In the genomic region with DNA sequence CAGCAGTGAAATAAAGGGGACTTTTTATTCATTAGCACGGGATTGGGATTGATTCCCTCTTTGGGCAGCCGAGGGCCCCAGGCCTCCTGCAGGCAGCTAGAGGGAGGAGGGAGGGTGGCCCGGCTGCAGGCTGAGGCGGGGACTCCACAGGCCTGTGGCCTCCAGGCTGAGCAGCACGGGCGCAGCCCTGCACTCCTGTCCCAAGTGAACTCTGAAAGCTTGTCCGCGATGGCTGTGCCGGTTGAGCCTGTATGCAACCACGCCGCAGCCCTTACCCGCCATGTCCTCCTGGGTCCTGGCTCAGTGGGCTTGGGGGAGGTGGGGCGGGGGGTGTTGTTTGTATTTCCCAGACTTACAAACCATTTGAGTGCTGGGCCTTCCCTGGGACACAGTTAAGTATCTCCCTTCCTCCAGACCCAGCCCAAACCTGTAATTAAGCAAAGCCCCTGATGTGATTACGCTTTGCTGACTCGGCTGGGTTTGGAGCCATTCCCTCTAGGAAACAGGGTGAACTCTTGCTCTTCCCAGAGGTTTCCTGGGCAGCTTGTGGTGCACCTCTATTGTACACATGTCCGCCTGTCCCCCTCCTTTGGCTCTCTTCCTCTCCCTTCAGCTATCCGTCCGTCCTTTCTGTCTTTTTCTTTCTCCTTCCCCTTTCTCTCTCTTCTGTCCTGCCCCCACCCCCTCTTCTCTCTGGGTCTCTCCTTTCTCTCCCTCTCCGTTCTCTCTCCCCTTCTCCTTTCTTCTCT, we compare ENCODE assay signal across 12 cellular contexts. TPM values are rescaled to one million over a fixed set of nuclear protein-coding genes. Genes with fewer than 3 reads are reported as not detected.
DNase-seq lines count a peak whose midpoint lies in the region; ATAC-seq and TF ChIP-seq lines count a peak whose summit lies in the region.
"Had no signal": no experiment of that assay in that cellular context is flagged by ENCODE, and none has a peak within 500 bp of the region (broad histone marks: within the 10 kb centered on the region; RNA-seq: fewer than 3 reads in every experiment).

No MANE protein-coding gene starts in this region.

- peak overlapping the region; percentile 50 for H3K4me3 Mint-ChIP-seq in Calu3 (ENCODE audit: low read depth, unreplicated experiment)
- H3K4me3 Mint-ChIP-seq in progenitor cell of endocrine pancreas (ENCODE audit: low read depth), result peak overlapping the region; percentile 61
- H3K4me3 Mint-ChIP-seq: stimulated activated memory B cell treated with anti-CD40 and anti-IgM and Interleukin-4, amounts not matched to agents 10 μg/mL and 1 μg/mL and 100 μg/mL, for 72 hours; T-helper 2 cell treated with Interferon-gamma antibody and Interleukin-4, amounts not matched to agents 5 μg/mL and 100 μg/mL, for 36 hours had no signal

- peaks cover 19% of the 10 kb centered on the region for H3K4me1 Mint-ChIP-seq in Calu3 (ENCODE audit: low read depth, unreplicated experiment)
- H3K4me1 Mint-ChIP-seq in progenitor cell of endocrine pancreas (ENCODE audit: low read depth), result peaks cover 35% of the 10 kb centered on the region

- H2AFZ ChIP-seq in PC-3 (ENCODE audit: low read length), result peak overlapping the region; percentile 80
- H2AFZ ChIP-seq: parathyroid adenoma had no signal

- H3F3A ChIP-seq in PC-3 (ENCODE audit: low read length, unreplicated experiment), result no peaks in the 10 kb centered on the region

- peak overlapping the region; percentile 62 for H3K4me3 ChIP-seq in PC-3 (ENCODE audit: low read length)

- H3K4me1 ChIP-seq in PC-3 (ENCODE audit: insufficient read depth, low read length), result peaks cover 27% of the 10 kb centered on the region
- H3K4me1 ChIP-seq: parathyroid adenoma had no signal

- H3K4me2 ChIP-seq in PC-3 (ENCODE audit: low read length), result peak overlapping the region; percentile 84

- H3K79me2 ChIP-seq in PC-3 (ENCODE audit: low read length), result peaks cover 32% of the 10 kb centered on the region
- H3K79me2 ChIP-seq: parathyroid adenoma had no signal

- ATAC-seq in PC-3, result no peak
- ATAC-seq: stimulated activated memory B cell treated with anti-CD40 and anti-IgM and Interleukin-4, amounts not matched to agents 10 μg/mL and 1 μg/mL and 100 μg/mL, for 72 hours had no signal

- POLR2A ChIA-PET in PC-3 (lab: Charles Lee; ENCODE audit: unreplicated experiment), result no interaction called here

- H3K9me3 Mint-ChIP-seq in Calu3 (ENCODE audit: low read depth, unreplicated experiment) (no peaks in the 10 kb centered on the region), progenitor cell of endocrine pancreas (ENCODE audit: low read depth) (no peaks in the 10 kb centered on the region)
- H3K9me3 Mint-ChIP-seq: stimulated activated memory B cell treated with anti-CD40 and anti-IgM and Interleukin-4, amounts not matched to agents 10 μg/mL and 1 μg/mL and 100 μg/mL, for 72 hours; T-helper 2 cell treated with Interferon-gamma antibody and Interleukin-4, amounts not matched to agents 5 μg/mL and 100 μg/mL, for 36 hours had no signal

- H3K36me3 Mint-ChIP-seq in Calu3 (ENCODE audit: insufficient read depth, unreplicated experiment) (peaks cover 19% of the 10 kb centered on the region), progenitor cell of endocrine pancreas (ENCODE audit: insufficient read depth) (no peaks in the 10 kb centered on the region)
- H3K36me3 Mint-ChIP-seq: stimulated activated memory B cell treated with anti-CD40 and anti-IgM and Interleukin-4, amounts not matched to agents 10 μg/mL and 1 μg/mL and 100 μg/mL, for 72 hours had no signal

- H3K27me3 Mint-ChIP-seq in Calu3 (ENCODE audit: unreplicated experiment), result peaks cover 77% of the 10 kb centered on the region
- H3K27me3 Mint-ChIP-seq in progenitor cell of endocrine pancreas, result peaks cover 83% of the 10 kb centered on the region

- intact Hi-C loops in Calu3 (cut with micrococcal nuclease; ENCODE audit: unreplicated experiment), result no loop called here
- intact Hi-C loops in PC-3 (cut with micrococcal nuclease), result no loop called here

- DNase-seq in Calu3, result no peak
- DNase-seq in PC-3, result no peak
- peak; percentile 38 for DNase-seq in glomerular visceral epithelial cell (ENCODE audit: extremely low spot score)
- peak; percentile 47 for DNase-seq in progenitor cell of endocrine pancreas (ENCODE audit: low spot score, unreplicated experiment)
- no peak for DNase-seq in middle frontal gyrus (ENCODE audit: extremely low spot score, low spot score)
- no peak for DNase-seq in stimulated activated naive CD4-positive, alpha-beta T cell (lab: John Stamatoyannopoulos, UW)
- DNase-seq in GF-D8 (lab: John Stamatoyannopoulos, UW), result no peak
- no peak for DNase-seq in NCI-H187 (lab: John Stamatoyannopoulos, UW)
- DNase-seq: NCI-H1436 had no signal

- H3K9me2 ChIP-seq in PC-3 (replicated peaks; ENCODE audit: low read length), result no peaks in the 10 kb centered on the region

- H3K27me3 ChIP-seq in PC-3 (ENCODE audit: low read length), result no peaks in the 10 kb centered on the region

- CTCF ChIA-PET in Calu3 (lab: Charles Lee), result interaction anchor here (1.0 kb wide), 1 partner anchor 19 kb away, joined by 3 read pairs; no protein-coding TSS in a partner anchor
- CTCF ChIA-PET in PC-3 (lab: Charles Lee), result no interaction called here

- TF ChIP-seq CTCF in Calu3 (IDR thresholded peaks at IDR 0.05; ENCODE audit: unreplicated experiment) (no peak), PC-3 (conservative IDR thresholded peaks at IDR 0.05; ENCODE audit: low read depth, low read length) (no peak), progenitor cell of endocrine pancreas (IDR thresholded peaks at IDR 0.05; ENCODE audit: unreplicated experiment) (peak; percentile 14)

- H3K27ac Mint-ChIP-seq in Calu3 (ENCODE audit: unreplicated experiment) (no peak overlapping the region), progenitor cell of endocrine pancreas (peak overlapping the region; percentile 50)
- H3K27ac Mint-ChIP-seq: stimulated activated memory B cell treated with anti-CD40 and anti-IgM and Interleukin-4, amounts not matched to agents 10 μg/mL and 1 μg/mL and 100 μg/mL, for 72 hours; T-helper 2 cell treated with Interferon-gamma antibody and Interleukin-4, amounts not matched to agents 5 μg/mL and 100 μg/mL, for 36 hours had no signal

- peak overlapping the region; percentile 59 for H3K9ac ChIP-seq in PC-3 (ENCODE audit: low read length)
- H3K9ac ChIP-seq: parathyroid adenoma had no signal

- BruUV-seq in Calu3 (replicated peaks; lab: Mats Ljungman, UMichigan) (no TSS peak), PC-3 (replicated peaks; lab: Mats Ljungman, UMichigan) (no TSS peak)

- H3K9me3 ChIP-seq in PC-3 (ENCODE audit: low read length), result no peaks in the 10 kb centered on the region

- H3K27ac ChIP-seq in PC-3 (ENCODE audit: low read length), result no peak overlapping the region
- H3K27ac ChIP-seq: parathyroid adenoma had no signal

- H4K20me1 ChIP-seq in PC-3 (ENCODE audit: low read length), result no peaks in the 10 kb centered on the region

- no peaks in the 10 kb centered on the region for H3K36me3 ChIP-seq in PC-3 (ENCODE audit: low read depth, low read length)

RNA-seq across cellular contexts. Expression of gene GLI2, which starts 5.3 kb away (rescaled TPM):
- total RNA-seq in Calu3 (2022), result 1.4 and 1.6 TPM in 2 replicates
- total RNA-seq in PC-3 (2014; rRNA removed), result 4.0 and 30.3 TPM in 2 replicates
- total RNA-seq in progenitor cell of endocrine pancreas, result 2.3 and 3.6 TPM in 2 replicates

Comparison
In these comparisons a context has a peak if more than half of its experiments do, and no peak if none do; other contexts are left out.
1. DNase-seq: peak in glomerular visceral epithelial cell (single experiment) and progenitor cell of endocrine pancreas (single experiment); none in Calu3 (single experiment), PC-3 (single experiment), middle frontal gyrus (single experiment), stimulated activated naive CD4-positive, alpha-beta T cell (0 of 6), GF-D8 (single experiment) and NCI-H187 (0 of 2).